8 cellular contexts compared by ENCODE assay signal in genomic region chr12:14416658-14417057, GRCh38.
DNase-seq lines count a peak whose midpoint lies in the region; ATAC-seq and TF ChIP-seq lines count a peak whose summit lies in the region.

No MANE protein-coding gene starts in this region.

- ATAC-seq in effector memory CD8-positive, alpha-beta T cell (replicated peaks), result peak; percentile 80
- ATAC-seq in GM21515 (IDR thresholded peaks at IDR 0.05; ENCODE audit: unreplicated experiment) (no peak), GM18867 (IDR thresholded peaks at IDR 0.05; ENCODE audit: unreplicated experiment) (no peak)

- H3K27ac Mint-ChIP-seq in effector memory CD8-positive, alpha-beta T cell, result peak overlapping the region; percentile 49 to 84

- no peaks in the 10 kb centered on the region for H3K36me3 ChIP-seq in muscle layer of colon (ENCODE audit: insufficient read depth, low read length)

- H3K4me1 Mint-ChIP-seq in effector memory CD8-positive, alpha-beta T cell (ENCODE audit: low read depth in 2 of 2), result peaks cover 35 to 58% of the 10 kb centered on the region in 2 donors

- H3K36me3 Mint-ChIP-seq in effector memory CD8-positive, alpha-beta T cell (ENCODE audit: insufficient read depth), result peaks cover 9% of the 10 kb centered on the region

- peak overlapping the region; percentile 59 to 69 for H3K4me3 Mint-ChIP-seq in effector memory CD8-positive, alpha-beta T cell

- no peaks in the 10 kb centered on the region for H3K9me3 Mint-ChIP-seq in effector memory CD8-positive, alpha-beta T cell

- H3K9ac ChIP-seq in muscle layer of colon (ENCODE audit: low read length), result no peak overlapping the region

- H3K27ac ChIP-seq in muscle layer of colon (ENCODE audit: low read depth, low read length), result peak overlapping the region; percentile 3

- no peaks in the 10 kb centered on the region for H3K27me3 Mint-ChIP-seq in effector memory CD8-positive, alpha-beta T cell

- peaks cover 5% of the 10 kb centered on the region for H3K9me3 ChIP-seq in muscle layer of colon (ENCODE audit: low read length)

- TF ChIP-seq CTCF in HFF-Myc (IDR thresholded peaks at IDR 0.05; ENCODE audit: low read depth, low read length, missing control alignments), result peak; percentile 5

- DNase-seq in Ammon's horn (ENCODE audit: low spot score) (peak; percentile 60), HFF-Myc (ENCODE audit: extremely low read depth, low read depth) (peak; percentile 59), SHP77 treated with DMSO at 0.1 percent for 48 hours (lab: John Stamatoyannopoulos, UW) (peak; percentile 54), NCI-H2107 (lab: John Stamatoyannopoulos, UW) (no peak)
- peak; percentile 36 to 46 (median 42) for DNase-seq in effector memory CD8-positive, alpha-beta T cell

- H3K4me3 ChIP-seq in HFF-Myc (replicated peaks; ENCODE audit: low read depth, low read length) (no peak overlapping the region), muscle layer of colon (ENCODE audit: low read depth in 1 of 2, low read length in 2 of 2) (no peak overlapping the region)

- peaks cover 35% of the 10 kb centered on the region for H3K4me1 ChIP-seq in muscle layer of colon (ENCODE audit: insufficient read depth, low read length)

- H3K27me3 ChIP-seq in muscle layer of colon (ENCODE audit: control insufficient read depth in 1 of 2, insufficient read depth in 2 of 2, low read length in 2 of 2), result no peaks in the 10 kb centered on the region
